8 cellular contexts compared by ENCODE assay signal in genomic region chr2:186485576-186485870, GRCh38. TPM values are rescaled to one million over a fixed set of nuclear protein-coding genes. Genes with fewer than 3 reads are reported as not detected.
A peak's percentile ranks its signal among the peaks of the same experiment; 100 is the strongest.
DNase-seq lines count a peak whose midpoint lies in the region; ATAC-seq and TF ChIP-seq lines count a peak whose summit lies in the region.

No MANE protein-coding gene starts in this region.

- H3K9me3 ChIP-seq in left ventricle myocardium inferior (replicated peaks): no peaks in the 10 kb centered on the region
- no peaks in the 10 kb centered on the region for H3K9me3 ChIP-seq in lower lobe of right lung
- no peaks in the 10 kb centered on the region for H3K9me3 ChIP-seq in vagina

- H3K4me1 ChIP-seq in left ventricle myocardium inferior: peaks cover 62% of the 10 kb centered on the region
- peaks cover 38% of the 10 kb centered on the region for H3K4me1 ChIP-seq in lower lobe of right lung
- peaks cover 53% of the 10 kb centered on the region for H3K4me1 ChIP-seq in vagina

- no peak for TF ChIP-seq CTCF in left ventricle myocardium inferior (IDR thresholded peaks at IDR 0.05; ENCODE audit: borderline replicate concordance)
- no peak for TF ChIP-seq CTCF in lower lobe of right lung (IDR thresholded peaks at IDR 0.05)
- no peak for TF ChIP-seq CTCF in vagina (IDR thresholded peaks at IDR 0.05)

- H3K4me3 ChIP-seq in left ventricle myocardium inferior: peak overlapping the region; percentile 94
- H3K4me3 ChIP-seq in lower lobe of right lung: peak overlapping the region; percentile 71
- H3K4me3 ChIP-seq in vagina: peak overlapping the region; percentile 74 to 91

- DNase-seq in left ventricle myocardium inferior (no peak), left ventricle myocardium superior (no peak), lower lobe of right lung (no peak), vagina (ENCODE audit: extremely low spot score in 2 of 2) (no peak), NCI-H146 (lab: John Stamatoyannopoulos, UW) (no peak)
- DNase-seq in stimulated activated naive CD4-positive, alpha-beta T cell treated with Interleukin-2 at 50 U/mL for 16 hours (lab: John Stamatoyannopoulos, UW): no peak

- peak overlapping the region; percentile 95 for H3K27ac ChIP-seq in left ventricle myocardium inferior (replicated peaks)
- peak overlapping the region; percentile 85 for H3K27ac ChIP-seq in angular gyrus (ENCODE audit: low read depth, low read length)
- H3K27ac ChIP-seq in lower lobe of right lung: peak overlapping the region; percentile 92
- peak overlapping the region; percentile 91 for H3K27ac ChIP-seq in vagina

- ATAC-seq in left ventricle myocardium superior (no peak), lower lobe of right lung (no peak), GM18907 (IDR thresholded peaks at IDR 0.05; ENCODE audit: unreplicated experiment) (no peak)

- intact Hi-C loops in left ventricle myocardium inferior (cut with micrococcal nuclease): no loop called here
- intact Hi-C loops in left ventricle myocardium superior (cut with micrococcal nuclease): no loop called here
- intact Hi-C loops in lower lobe of right lung (cut with DNase I): no loop called here
- intact Hi-C loops in vagina (cut with DNase I): no loop called here

- H3K36me3 ChIP-seq in left ventricle myocardium inferior (no peaks in the 10 kb centered on the region), lower lobe of right lung (no peaks in the 10 kb centered on the region), vagina (no peaks in the 10 kb centered on the region)

- H3K27me3 ChIP-seq in left ventricle myocardium inferior (ENCODE audit: low read depth) (no peaks in the 10 kb centered on the region), lower lobe of right lung (ENCODE audit: low read depth) (no peaks in the 10 kb centered on the region), vagina (no peaks in the 10 kb centered on the region)

- TF ChIP-seq POLR2A in vagina (IDR thresholded peaks at IDR 0.05): no peak

RNA-seq across cellular contexts. Expression of gene ZC3H15, which starts 0.5 kb away (rescaled TPM):
- total RNA-seq in left ventricle myocardium inferior: 30.5 TPM
- 28.0 TPM for total RNA-seq in left ventricle myocardium superior
- 44.2 TPM for total RNA-seq in lower lobe of right lung
- total RNA-seq in vagina: 59.9 TPM
